In the genomic region with DNA sequence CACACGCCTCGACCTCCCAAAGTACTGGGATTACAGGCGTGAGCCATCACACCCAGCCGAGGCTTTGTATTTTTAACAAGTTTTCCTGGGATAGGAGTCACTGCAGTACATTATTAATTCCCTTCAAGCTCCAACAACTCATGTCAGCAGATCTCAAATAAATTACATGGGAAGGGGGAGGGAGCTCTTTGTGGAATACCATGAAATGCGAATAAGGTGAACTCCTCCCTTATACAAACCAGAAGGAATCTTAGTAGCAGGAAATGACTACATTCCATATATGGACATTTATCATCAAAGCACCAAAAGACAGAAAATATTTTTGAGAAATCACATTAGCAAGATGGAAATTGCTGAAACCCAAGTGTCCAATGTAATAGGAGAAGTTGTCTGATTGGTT, we compare ENCODE assay signal across 21 cellular contexts. TPM values are rescaled to one million over a fixed set of nuclear protein-coding genes. Genes with fewer than 3 reads are reported as not detected.
DNase-seq lines count a peak whose midpoint lies in the region; ATAC-seq and TF ChIP-seq lines count a peak whose summit lies in the region.
"Had no signal": no experiment of that assay in that cellular context is flagged by ENCODE, and none has a peak within 500 bp of the region (broad histone marks: within the 10 kb centered on the region; RNA-seq: fewer than 3 reads in every experiment).

No MANE protein-coding gene starts in this region.

- in situ Hi-C loops in GM23248 (cut with MboI) = no loop called here
- in situ Hi-C loops in astrocyte of the cerebellum (cut with HindIII; ENCODE audit: low sequenced_read_pairs) = no loop called here

- H3K4me3 ChIP-seq in GM23248 (no peak overlapping the region), astrocyte of the cerebellum (ENCODE audit: low read depth, low read length) (no peak overlapping the region)
- H3K4me3 ChIP-seq: neural progenitor cell, right lobe of liver, upper lobe of right lung had no signal

- no peak overlapping the region for H3K27ac Mint-ChIP-seq in stimulated activated effector memory CD8-positive, alpha-beta T cell treated with anti-CD3 and anti-CD28 coated beads, Interleukin-12 subunit alpha, Interleukin-12 subunit beta, amount 100 ng/mL, for 72 hours
- no peak overlapping the region for H3K27ac Mint-ChIP-seq in activated naive CD4-positive, alpha-beta T cell treated with anti-CD3 and anti-CD28 coated beads, Interleukin-2, amount 10 ng/mL, durations not matched to agents 7 days and 5 days
- H3K27ac Mint-ChIP-seq: activated CD4-positive, alpha-beta memory T cell treated with anti-CD3 and anti-CD28 coated beads, Interleukin-2, amount 10 ng/mL, durations not matched to agents 7 days and 5 days; activated naive CD8-positive, alpha-beta T cell; activated T-cell treated with anti-CD3 and anti-CD28 coated beads, Interleukin-2, amount 50 U/mL, for 24 hours; CD4-positive, alpha-beta memory T cell; neural progenitor cell; stimulated activated naive CD8-positive, alpha-beta T cell treated with anti-CD3 and anti-CD28 coated beads, Interleukin-15, Interleukin-2, amounts not matched to agents 100 ng/mL and 50 ng/mL, for 24 hours; T-helper 17 cell had no signal

- H3K36me3 Mint-ChIP-seq in stimulated activated effector memory CD8-positive, alpha-beta T cell treated with anti-CD3 and anti-CD28 coated beads, Interleukin-12 subunit alpha, Interleukin-12 subunit beta, amount 100 ng/mL, for 72 hours = peaks cover 35% of the 10 kb centered on the region
- H3K36me3 Mint-ChIP-seq in activated naive CD4-positive, alpha-beta T cell treated with anti-CD3 and anti-CD28 coated beads, Interleukin-2, amount 10 ng/mL, durations not matched to agents 7 days and 5 days = peaks cover 25% of the 10 kb centered on the region
- H3K36me3 Mint-ChIP-seq: activated naive CD8-positive, alpha-beta T cell had no signal

- H2AFZ ChIP-seq in GM23248 = no peak overlapping the region
- H2AFZ ChIP-seq: neural progenitor cell had no signal

- no peaks in the 10 kb centered on the region for H3K9me2 ChIP-seq in GM23248 (ENCODE audit: insufficient read depth)

- H3K4me3 Mint-ChIP-seq in stimulated activated effector memory CD8-positive, alpha-beta T cell treated with anti-CD3 and anti-CD28 coated beads, Interleukin-12 subunit alpha, Interleukin-12 subunit beta, amount 100 ng/mL, for 72 hours = no peak overlapping the region
- no peak overlapping the region for H3K4me3 Mint-ChIP-seq in activated naive CD4-positive, alpha-beta T cell treated with anti-CD3 and anti-CD28 coated beads, Interleukin-2, amount 10 ng/mL, durations not matched to agents 7 days and 5 days
- H3K4me3 Mint-ChIP-seq: activated CD4-positive, alpha-beta memory T cell treated with anti-CD3 and anti-CD28 coated beads, Interleukin-2, amount 10 ng/mL, durations not matched to agents 7 days and 5 days; activated naive CD8-positive, alpha-beta T cell; activated T-cell treated with anti-CD3 and anti-CD28 coated beads, Interleukin-2, amount 50 U/mL, for 24 hours; neural progenitor cell; stimulated activated naive CD8-positive, alpha-beta T cell treated with anti-CD3 and anti-CD28 coated beads, Interleukin-15, Interleukin-2, amounts not matched to agents 100 ng/mL and 50 ng/mL, for 24 hours; T-helper 17 cell had no signal

- H3K27me3 Mint-ChIP-seq in activated naive CD4-positive, alpha-beta T cell treated with anti-CD3 and anti-CD28 coated beads, Interleukin-2, amount 10 ng/mL, durations not matched to agents 7 days and 5 days = peaks cover 4% of the 10 kb centered on the region
- H3K27me3 Mint-ChIP-seq: activated CD4-positive, alpha-beta memory T cell treated with anti-CD3 and anti-CD28 coated beads, Interleukin-2, amount 10 ng/mL, durations not matched to agents 7 days and 5 days; activated naive CD8-positive, alpha-beta T cell; activated T-cell treated with anti-CD3 and anti-CD28 coated beads, Interleukin-2, amount 50 U/mL, for 24 hours; CD4-positive, alpha-beta memory T cell; stimulated activated naive CD8-positive, alpha-beta T cell treated with anti-CD3 and anti-CD28 coated beads, Interleukin-15, Interleukin-2, amounts not matched to agents 100 ng/mL and 50 ng/mL, for 24 hours; T-helper 17 cell had no signal

- H4K20me1 ChIP-seq in GM23248 (ENCODE audit: insufficient read depth) = no peaks in the 10 kb centered on the region

- no peaks in the 10 kb centered on the region for H3K27me3 ChIP-seq in GM23248 (replicated peaks; ENCODE audit: insufficient read depth)
- H3K27me3 ChIP-seq: neural progenitor cell, right lobe of liver, upper lobe of right lung had no signal

- H3K9me3 Mint-ChIP-seq in stimulated activated effector memory CD8-positive, alpha-beta T cell treated with anti-CD3 and anti-CD28 coated beads, Interleukin-12 subunit alpha, Interleukin-12 subunit beta, amount 100 ng/mL, for 72 hours = no peaks in the 10 kb centered on the region
- H3K9me3 Mint-ChIP-seq in activated naive CD4-positive, alpha-beta T cell treated with anti-CD3 and anti-CD28 coated beads, Interleukin-2, amount 10 ng/mL, durations not matched to agents 7 days and 5 days = no peaks in the 10 kb centered on the region
- H3K9me3 Mint-ChIP-seq: activated CD4-positive, alpha-beta memory T cell treated with anti-CD3 and anti-CD28 coated beads, Interleukin-2, amount 10 ng/mL, durations not matched to agents 7 days and 5 days; activated T-cell treated with anti-CD3 and anti-CD28 coated beads, Interleukin-2, amount 50 U/mL, for 24 hours; CD4-positive, alpha-beta memory T cell; neural progenitor cell; stimulated activated naive CD8-positive, alpha-beta T cell treated with anti-CD3 and anti-CD28 coated beads, Interleukin-15, Interleukin-2, amounts not matched to agents 100 ng/mL and 50 ng/mL, for 24 hours had no signal

- 0 out of 2 replicates have a peak, but pooled peaks cover 6% of the 10 kb centered on the region for H3K36me3 ChIP-seq in GM23248 (ENCODE audit: low read depth)
- H3K36me3 ChIP-seq: neural progenitor cell, right lobe of liver had no signal

- H3K79me2 ChIP-seq in GM23248 (ENCODE audit: insufficient read depth) = peaks cover 20% of the 10 kb centered on the region

- CTCF ChIA-PET in activated naive CD4-positive, alpha-beta T cell treated with anti-CD3 and anti-CD28 coated beads, Interleukin-2, amount 10 ng/mL, durations not matched to agents 7 days and 5 days (lab: Charles Lee) = interaction anchor here (1.3 to 2.6 kb wide), 2 partner anchors 78 to 80 kb away, joined by 3 to 13 read pairs; a partner anchor contains a TSS

- H3K9ac ChIP-seq in GM23248 = no peak overlapping the region
- H3K9ac ChIP-seq: neural progenitor cell had no signal

- peak; percentile 20 for DNase-seq in GM23248
- DNase-seq in astrocyte of the cerebellum (ENCODE audit: low read depth) = peak; percentile 50
- peak; percentile 90 for DNase-seq in left kidney (ENCODE audit: low read depth, low spot score)
- no peak for DNase-seq in stimulated activated effector memory CD8-positive, alpha-beta T cell treated with anti-CD3 and anti-CD28 coated beads, Interleukin-12 subunit alpha, Interleukin-12 subunit beta, amount 100 ng/mL, for 72 hours (ENCODE audit: low spot score in 2 of 2)
- no peak for DNase-seq in activated naive CD4-positive, alpha-beta T cell treated with anti-CD3 and anti-CD28 coated beads, Interleukin-2, amount 10 ng/mL, durations not matched to agents 7 days and 5 days
- DNase-seq in NCI-H446 (lab: John Stamatoyannopoulos, UW) = no peak
- DNase-seq: activated CD4-positive, alpha-beta memory T cell treated with anti-CD3 and anti-CD28 coated beads, Interleukin-2, amount 10 ng/mL, durations not matched to agents 7 days and 5 days; activated T-cell treated with anti-CD3 and anti-CD28 coated beads, Interleukin-2, amount 50 U/mL, for 24 hours; CD4-positive, alpha-beta memory T cell; GOT3; islet precursor cell; NCI-H1436; right lobe of liver; Right ventricle myocardium superior; T-helper 17 cell; upper lobe of right lung had no signal

- 63 to 71% methylated on average over 5 of the region's 5 CpGs for WGBS in GM23248 (ENCODE audit: low coverage in 1 of 2, low lambda C conversion rate in 2 of 2, missing lambda C conversion rate in 2 of 2), 2 experiments

- no peak overlapping the region for H3K4me2 ChIP-seq in GM23248 (ENCODE audit: unreplicated experiment)
- H3K4me2 ChIP-seq: neural progenitor cell had no signal

- TF ChIP-seq CTCF in 22Rv1 (IDR thresholded peaks at IDR 0.05) (no peak), astrocyte of the cerebellum (IDR thresholded peaks at IDR 0.05; ENCODE audit: low read depth, low read length, missing control alignments) (no peak)

- H3F3A ChIP-seq in GM23248 (ENCODE audit: insufficient read depth) = peaks cover 24% of the 10 kb centered on the region; the same call in 1 of the 2 replicates

- no peak for ATAC-seq in stimulated activated effector memory CD8-positive, alpha-beta T cell treated with anti-CD3 and anti-CD28 coated beads, Interleukin-12 subunit alpha, Interleukin-12 subunit beta, amount 100 ng/mL, for 72 hours
- ATAC-seq in GM21360 (IDR thresholded peaks at IDR 0.05; ENCODE audit: unreplicated experiment) = no peak
- ATAC-seq: right lobe of liver, T-helper 17 cell, upper lobe of right lung had no signal

- no peaks in the 10 kb centered on the region for H3K9me3 ChIP-seq in GM23248 (ENCODE audit: low read depth)
- H3K9me3 ChIP-seq: right lobe of liver, upper lobe of right lung had no signal

- peaks cover 36% of the 10 kb centered on the region for H3K4me1 Mint-ChIP-seq in stimulated activated effector memory CD8-positive, alpha-beta T cell treated with anti-CD3 and anti-CD28 coated beads, Interleukin-12 subunit alpha, Interleukin-12 subunit beta, amount 100 ng/mL, for 72 hours
- peaks cover 33% of the 10 kb centered on the region for H3K4me1 Mint-ChIP-seq in activated naive CD4-positive, alpha-beta T cell treated with anti-CD3 and anti-CD28 coated beads, Interleukin-2, amount 10 ng/mL, durations not matched to agents 7 days and 5 days

- H3K27ac ChIP-seq in 22Rv1 = peak overlapping the region; percentile 91; the same call in 1 of the 2 replicates
- H3K27ac ChIP-seq in GM23248 = no peak overlapping the region
- H3K27ac ChIP-seq: neural progenitor cell, right lobe of liver, upper lobe of right lung had no signal

- H3K4me1 ChIP-seq in GM23248 (ENCODE audit: insufficient read depth) = peaks cover 32% of the 10 kb centered on the region

RNA-seq across cellular contexts. Expression of a gene that starts 2.9 kb away (rescaled TPM):
- 80.7 and 85.9 TPM in 2 replicates for total RNA-seq in GM23248 (2014; rRNA removed; shearing (Covaris generic))
- 68.3 and 75.0 TPM in 2 replicates for polyA plus RNA-seq in GM23248 (2016; fragmentation: Nextera tagmentation; extraction: Ambion mirVana)

RNA-seq across cellular contexts. Expression of a gene that starts 3.0 kb away (rescaled TPM):
- total RNA-seq in GM23248 (2014; rRNA removed; shearing (Covaris generic)) = under 0.01 and 0.11 TPM in 2 replicates
- 0.13 and 0.49 TPM in 2 replicates for polyA plus RNA-seq in GM23248 (2016; fragmentation: Nextera tagmentation; extraction: Ambion mirVana)

Comparison
In these comparisons a context has a peak if more than half of its experiments do, and no peak if none do; other contexts are left out.
1. DNase-seq: peak in GM23248 (single experiment), astrocyte of the cerebellum (single experiment) and left kidney (single experiment); none in stimulated activated effector memory CD8-positive, alpha-beta T cell treated with anti-CD3 and anti-CD28 coated beads, Interleukin-12 subunit alpha, Interleukin-12 subunit beta, amount 100 ng/mL, for 72 hours (0 of 2), activated naive CD4-positive, alpha-beta T cell treated with anti-CD3 and anti-CD28 coated beads, Interleukin-2, amount 10 ng/mL, durations not matched to agents 7 days and 5 days (single experiment) and NCI-H446 (0 of 2).